In the genomic region with DNA sequence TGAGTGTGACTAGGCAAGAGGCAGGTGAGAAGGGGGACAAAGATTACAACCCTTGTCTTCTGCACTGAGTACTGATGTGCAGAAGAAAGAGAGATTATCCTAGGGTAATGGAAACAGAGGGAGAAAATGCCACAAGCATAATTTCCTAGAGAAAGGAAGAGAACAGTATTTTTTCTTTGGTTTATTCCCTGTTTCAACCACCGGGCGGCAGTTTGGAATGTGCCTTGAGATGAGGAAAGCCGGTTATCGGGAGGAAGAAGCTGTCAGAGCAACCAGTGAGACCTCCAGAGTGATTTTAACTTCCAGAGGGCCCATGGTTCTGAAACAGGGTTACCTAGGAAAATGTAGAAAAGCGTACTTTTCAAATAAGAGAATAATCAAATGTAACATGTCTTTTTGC, we compare ENCODE assay signal across 8 cellular contexts.
DNase-seq lines count a peak whose midpoint lies in the region; ATAC-seq and TF ChIP-seq lines count a peak whose summit lies in the region.

No MANE protein-coding gene starts in this region.

- no peaks in the 10 kb centered on the region for H3K9me3 Mint-ChIP-seq in activated naive CD4-positive, alpha-beta T cell treated with anti-CD3 and anti-CD28 coated beads for 36 hours
- H3K9me3 Mint-ChIP-seq in nephron: no peaks in the 10 kb centered on the region
- H3K9me3 Mint-ChIP-seq in activated CD4-positive, alpha-beta T cell treated with anti-CD3 and anti-CD28 coated beads, Interleukin-2, amount 10 ng/mL, durations not matched to agents 24 days and 14 days: no peaks in the 10 kb centered on the region

- H3F3A ChIP-seq in PC-3 (ENCODE audit: low read length, unreplicated experiment): no peaks in the 10 kb centered on the region

- CTCF ChIA-PET in activated naive CD4-positive, alpha-beta T cell treated with anti-CD3 and anti-CD28 coated beads for 36 hours (lab: Charles Lee): no interaction called here
- CTCF ChIA-PET in PC-3 (lab: Charles Lee): interaction anchor here (0.5 to 0.7 kb wide), 4 partner anchors 20 to 1129 kb away, joined by 3 to 14 read pairs (median 3); no protein-coding TSS in a partner anchor

- no peaks in the 10 kb centered on the region for H3K9me3 ChIP-seq in PC-3 (ENCODE audit: low read length)

- intact Hi-C loops in activated naive CD4-positive, alpha-beta T cell treated with anti-CD3 and anti-CD28 coated beads for 36 hours (cut with micrococcal nuclease): loop anchor here (1.0 kb wide), 1 partner anchor 117 kb away; no protein-coding TSS in a partner anchor
- intact Hi-C loops in PC-3 (cut with micrococcal nuclease): loop anchor here (1.0 to 5.0 kb wide), 2 partner anchors 117 to 281 kb away; no protein-coding TSS in a partner anchor
- intact Hi-C loops in activated CD4-positive, alpha-beta T cell treated with anti-CD3 and anti-CD28 coated beads, Interleukin-2, amount 10 ng/mL, durations not matched to agents 24 days and 14 days (cut with micrococcal nuclease): loop anchor here (5.0 kb wide), 1 partner anchor 116 kb away; no protein-coding TSS in a partner anchor

- H3K4me1 ChIP-seq in PC-3 (ENCODE audit: insufficient read depth, low read length): peaks cover 14% of the 10 kb centered on the region

- no peak overlapping the region for H3K4me3 Mint-ChIP-seq in activated naive CD4-positive, alpha-beta T cell treated with anti-CD3 and anti-CD28 coated beads for 36 hours
- H3K4me3 Mint-ChIP-seq in nephron: no peak overlapping the region
- no peak overlapping the region for H3K4me3 Mint-ChIP-seq in activated CD4-positive, alpha-beta T cell treated with anti-CD3 and anti-CD28 coated beads, Interleukin-2, amount 10 ng/mL, durations not matched to agents 24 days and 14 days

- H3K4me1 Mint-ChIP-seq in activated naive CD4-positive, alpha-beta T cell treated with anti-CD3 and anti-CD28 coated beads for 36 hours (ENCODE audit: low read depth): no peaks in the 10 kb centered on the region
- H3K4me1 Mint-ChIP-seq in nephron: peaks cover 7% of the 10 kb centered on the region
- no peaks in the 10 kb centered on the region for H3K4me1 Mint-ChIP-seq in activated CD4-positive, alpha-beta T cell treated with anti-CD3 and anti-CD28 coated beads, Interleukin-2, amount 10 ng/mL, durations not matched to agents 24 days and 14 days

- peak; percentile 30; the same call in 1 of the 2 replicates for ATAC-seq in PC-3
- no peak for ATAC-seq in HG03460 (IDR thresholded peaks at IDR 0.05; ENCODE audit: unreplicated experiment)

- no peak overlapping the region for H3K4me3 ChIP-seq in PC-3 (ENCODE audit: low read length)
- no peak overlapping the region for H3K4me3 ChIP-seq in epithelial cell of esophagus (ENCODE audit: low read length)

- no TSS peak for BruUV-seq in PC-3 (replicated peaks; lab: Mats Ljungman, UMichigan)

- DNase-seq in activated naive CD4-positive, alpha-beta T cell treated with anti-CD3 and anti-CD28 coated beads for 36 hours: peak; percentile 7
- DNase-seq in activated naive CD4-positive, alpha-beta T cell (lab: John Stamatoyannopoulos, UW): no peak
- DNase-seq in PC-3 (peak; percentile 48), epithelial cell of esophagus (ENCODE audit: low read depth) (peak; percentile 28), NK-92 (lab: John Stamatoyannopoulos, UW; ENCODE audit: unreplicated experiment) (no peak)
- no peak for DNase-seq in activated CD4-positive, alpha-beta T cell treated with anti-CD3 and anti-CD28 coated beads, Interleukin-2, amount 10 ng/mL, durations not matched to agents 24 days and 14 days

- no peaks in the 10 kb centered on the region for H3K79me2 ChIP-seq in PC-3 (ENCODE audit: low read length)

- no peak overlapping the region for H3K4me2 ChIP-seq in PC-3 (ENCODE audit: low read length)

- no peak overlapping the region for H2AFZ ChIP-seq in PC-3 (ENCODE audit: low read length)

- no peaks in the 10 kb centered on the region for H3K9me2 ChIP-seq in PC-3 (replicated peaks; ENCODE audit: low read length)

- H3K27ac ChIP-seq in PC-3 (ENCODE audit: low read length): no peak overlapping the region

- POLR2A ChIA-PET in PC-3 (lab: Charles Lee; ENCODE audit: unreplicated experiment): no interaction called here

- TF ChIP-seq CTCF in PC-3 (conservative IDR thresholded peaks at IDR 0.05; ENCODE audit: low read depth, low read length) (peak; percentile 62), epithelial cell of esophagus (IDR thresholded peaks at IDR 0.05; ENCODE audit: insufficient read depth, low read depth, low read length, missing control alignments) (peak; percentile 55), nephron (IDR thresholded peaks at IDR 0.05; ENCODE audit: unreplicated experiment in 3 of 3) (peak; percentile 46 to 60 (median 53))

- no peaks in the 10 kb centered on the region; the same call in 1 of the 2 replicates for H3K36me3 ChIP-seq in PC-3 (ENCODE audit: low read depth, low read length)

- H3K9ac ChIP-seq in PC-3 (ENCODE audit: low read length): no peak overlapping the region

- peaks cover 7% of the 10 kb centered on the region for H3K36me3 Mint-ChIP-seq in activated naive CD4-positive, alpha-beta T cell treated with anti-CD3 and anti-CD28 coated beads for 36 hours (ENCODE audit: low read depth)
- peaks cover 14% of the 10 kb centered on the region for H3K36me3 Mint-ChIP-seq in nephron (ENCODE audit: low read depth)
- H3K36me3 Mint-ChIP-seq in activated CD4-positive, alpha-beta T cell treated with anti-CD3 and anti-CD28 coated beads, Interleukin-2, amount 10 ng/mL, durations not matched to agents 24 days and 14 days (ENCODE audit: low read depth): peaks cover 15% of the 10 kb centered on the region

- H3K27me3 Mint-ChIP-seq in activated naive CD4-positive, alpha-beta T cell treated with anti-CD3 and anti-CD28 coated beads for 36 hours (ENCODE audit: low read depth): no peaks in the 10 kb centered on the region
- H3K27me3 Mint-ChIP-seq in nephron (ENCODE audit: low read depth): no peaks in the 10 kb centered on the region
- H3K27me3 Mint-ChIP-seq in activated CD4-positive, alpha-beta T cell treated with anti-CD3 and anti-CD28 coated beads, Interleukin-2, amount 10 ng/mL, durations not matched to agents 24 days and 14 days: no peaks in the 10 kb centered on the region

- H3K27me3 ChIP-seq in PC-3 (ENCODE audit: low read length): no peaks in the 10 kb centered on the region

- H3K27ac Mint-ChIP-seq in activated naive CD4-positive, alpha-beta T cell treated with anti-CD3 and anti-CD28 coated beads for 36 hours: no peak overlapping the region
- H3K27ac Mint-ChIP-seq in nephron: peak overlapping the region in 2 of 3 experiments; percentile 14 to 47
- H3K27ac Mint-ChIP-seq in activated CD4-positive, alpha-beta T cell treated with anti-CD3 and anti-CD28 coated beads, Interleukin-2, amount 10 ng/mL, durations not matched to agents 24 days and 14 days: no peak overlapping the region

- H4K20me1 ChIP-seq in PC-3 (ENCODE audit: low read length): no peaks in the 10 kb centered on the region

Comparison
In these comparisons a context has a peak if more than half of its experiments do, and no peak if none do; other contexts are left out.
1. DNase-seq: peak in activated naive CD4-positive, alpha-beta T cell treated with anti-CD3 and anti-CD28 coated beads for 36 hours (single experiment), PC-3 (single experiment) and epithelial cell of esophagus (single experiment); none in activated naive CD4-positive, alpha-beta T cell (0 of 4), activated CD4-positive, alpha-beta T cell treated with anti-CD3 and anti-CD28 coated beads, Interleukin-2, amount 10 ng/mL, durations not matched to agents 24 days and 14 days (single experiment) and NK-92 (single experiment).
2. H3K27ac Mint-ChIP-seq: peak in nephron (2 of 3); none in activated naive CD4-positive, alpha-beta T cell treated with anti-CD3 and anti-CD28 coated beads for 36 hours (single experiment) and activated CD4-positive, alpha-beta T cell treated with anti-CD3 and anti-CD28 coated beads, Interleukin-2, amount 10 ng/mL, durations not matched to agents 24 days and 14 days (single experiment).
3. Peak in every context shown above with its lines, with median percentiles within 50 percentile points of each other: CTCF ChIP-seq.